ENCODE assay signal across 8 cellular contexts in the genomic region with DNA sequence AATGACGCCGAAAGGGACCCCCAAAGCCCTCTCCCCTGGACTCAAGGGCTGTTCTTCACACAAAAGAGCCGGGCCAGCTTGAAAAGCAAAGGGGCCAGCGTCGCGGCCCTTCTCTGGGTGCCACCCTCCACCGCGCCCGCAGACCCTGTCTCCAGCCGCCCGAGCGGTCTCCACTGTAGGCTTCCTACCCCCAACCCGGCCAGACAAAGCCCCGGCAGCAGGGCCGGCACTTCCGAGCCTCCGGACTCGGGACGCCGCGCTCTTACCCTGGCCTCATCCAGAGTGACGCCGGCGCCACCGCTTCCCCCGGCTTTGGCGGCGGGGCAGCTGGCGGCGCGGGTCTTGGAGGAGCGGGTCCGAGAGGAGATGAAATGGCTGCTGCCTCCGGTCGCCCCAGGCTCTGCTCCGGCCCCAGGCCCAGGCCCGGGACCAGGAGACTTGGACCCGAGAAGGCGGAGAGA. TPM values are rescaled to one million over a fixed set of nuclear protein-coding genes. Genes with fewer than 3 reads are reported as not detected.
A peak's percentile ranks its signal among the peaks of the same experiment; 100 is the strongest.
DNase-seq lines count a peak whose midpoint lies in the region; ATAC-seq and TF ChIP-seq lines count a peak whose summit lies in the region.

No MANE protein-coding gene starts in this region.

- H3K36me3 Mint-ChIP-seq in Calu3 (ENCODE audit: insufficient read depth, unreplicated experiment) (peaks cover 28% of the 10 kb centered on the region), activated B cell treated with CpG ODN at 0.5 μM for 24 hours (ENCODE audit: low read depth) (peaks cover 16% of the 10 kb centered on the region), endodermal cell (ENCODE audit: low read depth) (peaks cover 11% of the 10 kb centered on the region)

- no peaks in the 10 kb centered on the region for H3K27me3 ChIP-seq in endodermal cell (ENCODE audit: control insufficient read depth, insufficient read depth, low read length, poor library complexity, severe bottlenecking)
- H3K27me3 ChIP-seq in mucosa of rectum (ENCODE audit: control insufficient read depth in 2 of 2, insufficient read depth in 2 of 2, low read length in 2 of 2): no peaks in the 10 kb centered on the region
- H3K27me3 ChIP-seq in transverse colon: no peaks in the 10 kb centered on the region

- H3K9me3 Mint-ChIP-seq in Calu3 (ENCODE audit: low read depth, unreplicated experiment) (no peaks in the 10 kb centered on the region), activated B cell treated with CpG ODN at 0.5 μM for 24 hours (no peaks in the 10 kb centered on the region), endodermal cell (no peaks in the 10 kb centered on the region)

- H3K27ac Mint-ChIP-seq in Calu3 (ENCODE audit: unreplicated experiment): peak overlapping the region; percentile 94
- peak overlapping the region; percentile 99 for H3K27ac Mint-ChIP-seq in activated B cell treated with CpG ODN at 0.5 μM for 24 hours
- H3K27ac Mint-ChIP-seq in endodermal cell: peak overlapping the region; percentile 98

- no peaks in the 10 kb centered on the region for H3K4me1 ChIP-seq in endodermal cell (ENCODE audit: control insufficient read depth, insufficient read depth, low read length)
- peaks cover 10 to 13% of the 10 kb centered on the region in 2 donors for H3K4me1 ChIP-seq in mucosa of rectum (ENCODE audit: control insufficient read depth in 2 of 2, insufficient read depth in 2 of 2, low read length in 2 of 2)
- H3K4me1 ChIP-seq in transverse colon: peaks cover 17 to 43% (median 21%) of the 10 kb centered on the region in 4 donors

- no peak for TF ChIP-seq EP300 in transverse colon (IDR thresholded peaks at IDR 0.05; ENCODE audit: low read depth)

- peak overlapping the region; percentile 95 for H3K9ac ChIP-seq in endodermal cell (ENCODE audit: extremely low read depth, low read length, poor library complexity, severe bottlenecking)
- H3K9ac ChIP-seq in mucosa of rectum (ENCODE audit: low read depth in 1 of 2, low read length in 2 of 2): peak overlapping the region; percentile 90 to 99

- in situ Hi-C loops in transverse colon (cut with MboI; ENCODE audit: low pct_ligation_motif_present in 1 of 4, low pct_unique_long_range_greater_than_20kb in 1 of 4, low sequenced_read_pairs in 3 of 4): loop anchor here in 1 of 4 donors (10.0 kb wide), 1 partner anchor 148 kb away; a partner anchor contains a TSS

- no peak for TF ChIP-seq POLR2A in transverse colon (IDR thresholded peaks at IDR 0.05)

- H3K9me3 ChIP-seq in endodermal cell (ENCODE audit: control insufficient read depth, low read length) (no peaks in the 10 kb centered on the region), mucosa of rectum (ENCODE audit: control insufficient read depth in 2 of 2, low read length in 2 of 2) (no peaks in the 10 kb centered on the region), transverse colon (no peaks in the 10 kb centered on the region)

- intact Hi-C loops in Calu3 (cut with micrococcal nuclease; ENCODE audit: unreplicated experiment) (loop anchor here (5.0 kb wide), 1 partner anchor 151 kb away; a partner anchor contains a TSS), activated B cell treated with CpG ODN at 0.5 μM for 24 hours (cut with micrococcal nuclease) (loop anchor here (1.0 to 10.0 kb wide), 6 partner anchors 34 to 1948 kb away; a partner anchor contains a TSS), transverse colon (cut with DNase I; ENCODE audit: low total_unique reads) (no loop called here)

- H3K4me1 Mint-ChIP-seq in Calu3 (ENCODE audit: low read depth, unreplicated experiment) (peaks cover 45% of the 10 kb centered on the region), activated B cell treated with CpG ODN at 0.5 μM for 24 hours (peaks cover 46% of the 10 kb centered on the region), endodermal cell (peaks cover 23% of the 10 kb centered on the region)

- POLR2A ChIA-PET in activated B cell treated with CpG ODN at 0.5 μM for 24 hours (lab: Charles Lee): interaction anchor here (0.6 to 5.9 kb wide), 25 partner anchors 8 to 1952 kb away, joined by 3 to 165 read pairs (median 6); a partner anchor contains a TSS

- 0% methylated on average over 11 to 39 of the region's 39 CpGs for WGBS in endodermal cell (ENCODE audit: insufficient coverage in 1 of 2, insufficient read length in 1 of 2), 2 experiments
- WGBS in transverse colon (ENCODE audit: low coverage in 1 of 2), 2 donors: 0% methylated on average over 24 of the region's 39 CpGs; no CpG with 5 or more reads in 1 of the 2 donors

- no TSS peak for BruUV-seq in Calu3 (replicated peaks; lab: Mats Ljungman, UMichigan)

- H3K4me3 ChIP-seq in endodermal cell (ENCODE audit: low read length) (peak overlapping the region; percentile 95), mucosa of rectum (ENCODE audit: low read length in 2 of 2) (peak overlapping the region; percentile 90 to 94), transverse colon (peak overlapping the region; percentile 70 to 86 (median 75))

- no peaks in the 10 kb centered on the region for H3K27me3 Mint-ChIP-seq in Calu3 (ENCODE audit: unreplicated experiment)
- H3K27me3 Mint-ChIP-seq in activated B cell treated with CpG ODN at 0.5 μM for 24 hours: no peaks in the 10 kb centered on the region
- H3K27me3 Mint-ChIP-seq in endodermal cell (ENCODE audit: insufficient read depth): no peaks in the 10 kb centered on the region

- H3K4me3 Mint-ChIP-seq in Calu3 (ENCODE audit: low read depth, unreplicated experiment): peak overlapping the region; percentile 99
- peak overlapping the region; percentile 97 for H3K4me3 Mint-ChIP-seq in activated B cell treated with CpG ODN at 0.5 μM for 24 hours
- peak overlapping the region; percentile 96 for H3K4me3 Mint-ChIP-seq in endodermal cell

- no peaks in the 10 kb centered on the region for H3K36me3 ChIP-seq in endodermal cell (ENCODE audit: control insufficient read depth, insufficient read depth, low read length)
- H3K36me3 ChIP-seq in mucosa of rectum (ENCODE audit: control insufficient read depth in 2 of 2, insufficient read depth in 2 of 2, low read length in 2 of 2): no peaks in the 10 kb centered on the region
- no peaks in the 10 kb centered on the region for H3K36me3 ChIP-seq in transverse colon

- DNase-seq in Calu3 (peak; percentile 41), activated B cell treated with CpG ODN at 0.5 μM for 24 hours (peak; percentile 69), endodermal cell (peak; percentile 84), transverse colon (no peak), inferior parietal cortex (ENCODE audit: extremely low spot score) (no peak)

- H3K27ac ChIP-seq in endodermal cell (ENCODE audit: low read depth, low read length) (peak overlapping the region; percentile 93), mucosa of rectum (ENCODE audit: low read depth in 2 of 2, low read length in 2 of 2) (peak overlapping the region; percentile 98 to 100), transverse colon (peak overlapping the region; percentile 95 to 99 (median 98))

- CTCF ChIA-PET in Calu3 (lab: Charles Lee) (interaction anchor here (0.6 to 2.1 kb wide), 14 partner anchors 14 to 158 kb away, joined by 3 to 15 read pairs (median 6); a partner anchor contains a TSS), activated B cell treated with CpG ODN at 0.5 μM for 24 hours (lab: Charles Lee) (interaction anchor here (0.7 to 4.7 kb wide), 15 partner anchors 12 to 288 kb away, joined by 3 to 53 read pairs (median 5); a partner anchor contains a TSS)

- TF ChIP-seq CTCF in Calu3 (IDR thresholded peaks at IDR 0.05; ENCODE audit: unreplicated experiment) (no peak), activated B cell treated with CpG ODN at 0.5 μM for 24 hours (IDR thresholded peaks at IDR 0.05) (no peak), endodermal cell (conservative IDR thresholded peaks at IDR 0.05) (no peak), transverse colon (IDR thresholded peaks at IDR 0.05) (no peak)

- ATAC-seq in GM19468 (IDR thresholded peaks at IDR 0.05; ENCODE audit: extremely low read depth, unreplicated experiment): peak; percentile 3
- peak; percentile 3 for ATAC-seq in HG03558 (IDR thresholded peaks at IDR 0.05; ENCODE audit: extremely low read depth, unreplicated experiment)
- ATAC-seq in activated B cell treated with CpG ODN at 0.5 μM for 24 hours (ENCODE audit: low read depth): peak; percentile 23

RNA-seq across cellular contexts. Expression of a gene that starts 0.6 kb away (rescaled TPM):
- total RNA-seq in Calu3 (2022): 17.9 and 19.7 TPM in 2 replicates
- 64.5 and 85.5 TPM in 2 replicates for total RNA-seq in activated B cell treated with CpG ODN at 0.5 μM for 24 hours
- total RNA-seq in endodermal cell: 10 to 100 TPM; 18.6 to 20.7 TPM
- 13.7 TPM for polyA plus RNA-seq in endodermal cell (2013, experiment 1 of 2)
- 12.6 TPM for polyA plus RNA-seq in endodermal cell (2013, experiment 2 of 2)
- total RNA-seq in transverse colon: 10 to 100 TPM; 37.1 to 82.7 (median 40.7) TPM

RNA-seq across cellular contexts. Expression of a gene that starts 13.9 kb away (rescaled TPM):
- 12.8 and 15.1 TPM in 2 replicates for total RNA-seq in Calu3 (2022)
- total RNA-seq in activated B cell treated with CpG ODN at 0.5 μM for 24 hours: 9.4 and 12.8 TPM in 2 replicates
- 10 to 100 TPM; 20.1 to 26.8 TPM for total RNA-seq in endodermal cell
- 24.0 TPM for polyA plus RNA-seq in endodermal cell (2013, experiment 1 of 2)
- polyA plus RNA-seq in endodermal cell (2013, experiment 2 of 2): 28.1 TPM
- total RNA-seq in transverse colon: 10 to 100 TPM in 2 of 4 donors, 1 to 10 TPM in 2; 6.4 to 13.7 (median 10.8) TPM

Comparison
In these comparisons a context has a peak if more than half of its experiments do, and no peak if none do; other contexts are left out.
1. DNase-seq: peak in Calu3 (single experiment), activated B cell treated with CpG ODN at 0.5 μM for 24 hours (single experiment) and endodermal cell (single experiment); none in transverse colon (single experiment) and inferior parietal cortex (single experiment).
2. Peak in every context shown above with its lines, with median percentiles within 50 percentile points of each other: H3K27ac Mint-ChIP-seq, H3K4me3 Mint-ChIP-seq, ATAC-seq, H3K27ac ChIP-seq and H3K4me3 ChIP-seq.